8 cellular contexts compared by ENCODE assay signal in genomic region chr13:23433171-23434153, GRCh38. TPM values are rescaled to one million over a fixed set of nuclear protein-coding genes. Genes with fewer than 3 reads are reported as not detected.
A peak's percentile ranks its signal among the peaks of the same experiment; 100 is the strongest.
DNase-seq lines count a peak whose midpoint lies in the region; ATAC-seq, FAIRE-seq and TF ChIP-seq lines count a peak whose summit lies in the region.

Gene SACS, minus strand, starts transcription at chr13:23433702. Its CDS starts 22,463 bp downstream, at chr13:23411239.

- H3K27me3 ChIP-seq in astrocyte (ENCODE audit: insufficient read depth, low read length), result no peaks in the 10 kb centered on the region

- H4K20me1 ChIP-seq in astrocyte (ENCODE audit: insufficient read depth, low read length), result no peaks in the 10 kb centered on the region

- peak within 1 kb of the TSS; percentile 92 for H3K4me3 Mint-ChIP-seq in astrocyte (ENCODE audit: unreplicated experiment)
- peak within 1 kb of the TSS; percentile 92 for H3K4me3 Mint-ChIP-seq in progenitor cell of endocrine pancreas (ENCODE audit: low read depth)

- FAIRE-seq in astrocyte (lab: Jason Lieb, UNC), result no peak

- no peak for ATAC-seq in GM21576 (IDR thresholded peaks at IDR 0.05; ENCODE audit: unreplicated experiment)

- H3K9me3 ChIP-seq in astrocyte (ENCODE audit: insufficient read depth, low read depth, low read length), result no peaks in the 10 kb centered on the region

- peak within 1 kb of the TSS; percentile 80 for H3K4me3 ChIP-seq in astrocyte (ENCODE audit: insufficient read depth, low read depth, low read length)

- TF ChIP-seq CTCF in astrocyte (IDR thresholded peaks at IDR 0.05; ENCODE audit: insufficient read depth, low read depth, low read length) (no peak), progenitor cell of endocrine pancreas (IDR thresholded peaks at IDR 0.05; ENCODE audit: unreplicated experiment) (no peak)

- peaks cover 5% of the 10 kb centered on the region for H3K4me1 Mint-ChIP-seq in astrocyte (ENCODE audit: low read depth, unreplicated experiment)
- peaks cover 2% of the 10 kb centered on the region for H3K4me1 Mint-ChIP-seq in progenitor cell of endocrine pancreas (ENCODE audit: low read depth)

- peaks cover 7% of the 10 kb centered on the region for H3K27me3 Mint-ChIP-seq in astrocyte (ENCODE audit: low read depth, unreplicated experiment)
- peaks cover 7% of the 10 kb centered on the region for H3K27me3 Mint-ChIP-seq in progenitor cell of endocrine pancreas

- DNase-seq in DMS53 (lab: John Stamatoyannopoulos, UW) (peak; percentile 77), NCI-H1092 (lab: John Stamatoyannopoulos, UW) (peak; percentile 77), astrocyte (ENCODE audit: low read depth) (peak; percentile 69), hepatic stellate cell (ENCODE audit: low spot score) (peak; percentile 61), progenitor cell of endocrine pancreas (ENCODE audit: low spot score, unreplicated experiment) (no peak), NCI-H446 treated with DMSO at 0.1 percent for 48 hours (lab: John Stamatoyannopoulos, UW) (no peak)
- no peak for DNase-seq in stimulated activated naive CD4-positive, alpha-beta T cell treated with Interleukin-2 at 50 U/mL for 16 hours (lab: John Stamatoyannopoulos, UW)

- peak within 1 kb of the TSS; percentile 94 for H3K9ac ChIP-seq in astrocyte (ENCODE audit: low read length)

- no peaks in the 10 kb centered on the region for H3K36me3 ChIP-seq in astrocyte (ENCODE audit: insufficient read depth, low read length)

- H2AFZ ChIP-seq in astrocyte (ENCODE audit: low read depth, low read length), result peak within 1 kb of the TSS; percentile 67

- peaks cover 51% of the 10 kb centered on the region for H3K79me2 ChIP-seq in astrocyte (ENCODE audit: insufficient read depth, low read length)

- peak within 1 kb of the TSS; percentile 84 for H3K4me2 ChIP-seq in astrocyte (ENCODE audit: low read length)

- H3K36me3 Mint-ChIP-seq in astrocyte (ENCODE audit: low read depth, unreplicated experiment) (peaks cover 4% of the 10 kb centered on the region), progenitor cell of endocrine pancreas (ENCODE audit: insufficient read depth) (no peaks in the 10 kb centered on the region)

- H3K27ac Mint-ChIP-seq in astrocyte (ENCODE audit: unreplicated experiment), result peak within 1 kb of the TSS; percentile 91
- H3K27ac Mint-ChIP-seq in progenitor cell of endocrine pancreas, result peak within 1 kb of the TSS; percentile 31

- H3K4me1 ChIP-seq in astrocyte (ENCODE audit: insufficient read depth, low read length), result peaks cover 14% of the 10 kb centered on the region

- H3K27ac ChIP-seq in astrocyte (ENCODE audit: low read depth, low read length), result peak within 1 kb of the TSS; percentile 91

- no peaks in the 10 kb centered on the region for H3K9me3 Mint-ChIP-seq in astrocyte (ENCODE audit: unreplicated experiment)
- H3K9me3 Mint-ChIP-seq in progenitor cell of endocrine pancreas (ENCODE audit: low read depth), result no peaks in the 10 kb centered on the region

RNA-seq across cellular contexts. Expression of gene SACS, which starts in this region (rescaled TPM):
- 78.8 and 79.4 TPM in 2 replicates for total RNA-seq in astrocyte
- total RNA-seq in progenitor cell of endocrine pancreas, result 7.1 and 9.3 TPM in 2 replicates

Comparison
In these comparisons a context has a peak if more than half of its experiments do, and no peak if none do; other contexts are left out.
1. DNase-seq: peak in DMS53 (single experiment), NCI-H1092 (single experiment), astrocyte (single experiment) and hepatic stellate cell (single experiment); none in progenitor cell of endocrine pancreas (single experiment), NCI-H446 treated with DMSO at 0.1 percent for 48 hours (single experiment) and stimulated activated naive CD4-positive, alpha-beta T cell treated with Interleukin-2 at 50 U/mL for 16 hours (single experiment).